ENCODE assay signal across 1 cellular context in the genomic region with DNA sequence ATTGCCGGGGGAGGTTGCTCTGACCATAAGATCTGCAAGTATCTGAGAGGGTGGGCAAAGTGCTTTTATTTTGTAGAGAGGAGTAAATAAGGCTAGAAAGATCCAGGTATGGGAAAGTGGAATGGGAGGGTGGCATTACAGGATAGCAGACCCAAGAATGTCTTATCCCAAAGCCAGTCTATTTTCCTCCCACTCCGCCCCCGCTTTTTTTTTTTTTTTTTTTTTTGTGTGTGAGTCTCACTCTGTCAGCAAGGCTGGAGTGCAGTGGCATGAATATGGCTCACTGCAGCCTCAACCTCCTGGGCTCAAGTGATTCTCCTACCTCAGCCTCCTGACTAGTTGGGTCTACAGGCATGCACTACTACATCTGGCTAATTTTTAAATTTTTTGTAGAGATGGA.
TF ChIP-seq lines count a peak whose summit lies in the region.

No MANE protein-coding gene starts in this region.

TF ChIP-seq in HEK293, 187 proteins besides CTCF, POLR2A, EP300 and RAD21 (continued from another document):
- TF ChIP-seq, protein P1, sequence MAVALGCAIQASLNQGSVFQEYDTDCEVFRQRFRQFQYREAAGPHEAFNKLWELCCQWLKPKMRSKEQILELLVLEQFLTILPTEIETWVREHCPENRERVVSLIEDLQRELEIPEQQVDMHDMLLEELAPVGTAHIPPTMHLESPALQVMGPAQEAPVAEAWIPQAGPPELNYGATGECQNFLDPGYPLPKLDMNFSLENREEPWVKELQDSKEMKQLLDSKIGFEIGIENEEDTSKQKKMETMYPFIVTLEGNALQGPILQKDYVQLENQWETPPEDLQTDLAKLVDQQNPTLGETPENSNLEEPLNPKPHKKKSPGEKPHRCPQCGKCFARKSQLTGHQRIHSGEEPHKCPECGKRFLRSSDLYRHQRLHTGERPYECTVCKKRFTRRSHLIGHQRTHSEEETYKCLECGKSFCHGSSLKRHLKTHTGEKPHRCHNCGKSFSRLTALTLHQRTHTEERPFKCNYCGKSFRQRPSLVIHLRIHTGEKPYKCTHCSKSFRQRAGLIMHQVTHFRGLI (tag by site-specific recombination; IDR thresholded peaks at IDR 0.05): no peak
- TF ChIP-seq ZFP37 (tag by site-specific recombination; IDR thresholded peaks at IDR 0.05) (no peak), ZNF529 (tag by site-specific recombination; IDR thresholded peaks at IDR 0.05; ENCODE audit: insufficient replicate concordance) (no peak)
TF ChIP-seq in HEK293: peak in this region for 2.
